Comparison of ENCODE assay signal across 1 cellular context in the genomic region with DNA sequence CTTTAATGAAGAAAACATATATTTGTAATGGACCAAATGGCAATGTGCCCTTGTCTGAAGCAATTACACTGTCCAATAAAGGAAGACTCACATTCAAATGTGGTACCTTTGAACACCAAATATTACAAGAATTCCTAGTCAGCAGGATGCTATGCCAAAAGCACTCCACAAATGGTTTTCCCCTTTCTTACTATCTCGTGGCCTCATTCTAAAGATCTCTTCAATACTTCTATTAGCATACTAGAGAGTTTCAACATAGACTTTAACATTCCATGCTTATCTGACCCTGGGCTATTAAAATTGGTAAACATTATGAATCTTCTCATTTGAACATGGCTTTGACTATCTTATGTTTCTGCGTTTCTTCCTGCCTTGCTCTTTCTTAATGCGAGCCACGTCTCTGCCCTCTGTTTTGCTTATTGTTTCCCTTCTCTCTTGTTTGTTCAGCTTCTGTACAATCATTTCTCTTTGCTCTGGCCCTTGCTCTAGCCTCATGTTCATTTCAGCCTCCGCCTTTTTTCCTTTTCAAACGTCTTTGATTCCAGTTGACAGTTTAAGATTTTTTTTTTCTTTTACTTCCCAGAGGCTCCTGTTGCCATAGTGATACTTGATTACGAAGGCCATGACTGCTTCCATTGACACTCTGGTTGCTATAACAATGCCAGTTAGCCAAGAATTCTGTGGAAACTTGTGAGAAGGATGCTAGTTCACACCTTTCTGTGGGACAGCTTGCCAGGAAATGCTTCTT.
TF ChIP-seq lines count a peak whose summit lies in the region.

No MANE protein-coding gene starts in this region.

TF ChIP-seq in GM23338, 12 proteins besides CTCF, POLR2A, EP300 and RAD21 (continued from another document):
- TF ChIP-seq ZNF462 (CRISPR knock-in tag; IDR thresholded peaks at IDR 0.05) (no peak), ZNF331 (CRISPR knock-in tag; IDR thresholded peaks at IDR 0.05; ENCODE audit: low read depth) (no peak), EZH2 (IDR thresholded peaks at IDR 0.05; ENCODE audit: low read depth, unreplicated experiment) (no peak), EZH2phosphoT487 (IDR thresholded peaks at IDR 0.05; ENCODE audit: unreplicated experiment) (no peak), ETS1 (IDR thresholded peaks at IDR 0.05) (no peak)
